In the genomic region with DNA sequence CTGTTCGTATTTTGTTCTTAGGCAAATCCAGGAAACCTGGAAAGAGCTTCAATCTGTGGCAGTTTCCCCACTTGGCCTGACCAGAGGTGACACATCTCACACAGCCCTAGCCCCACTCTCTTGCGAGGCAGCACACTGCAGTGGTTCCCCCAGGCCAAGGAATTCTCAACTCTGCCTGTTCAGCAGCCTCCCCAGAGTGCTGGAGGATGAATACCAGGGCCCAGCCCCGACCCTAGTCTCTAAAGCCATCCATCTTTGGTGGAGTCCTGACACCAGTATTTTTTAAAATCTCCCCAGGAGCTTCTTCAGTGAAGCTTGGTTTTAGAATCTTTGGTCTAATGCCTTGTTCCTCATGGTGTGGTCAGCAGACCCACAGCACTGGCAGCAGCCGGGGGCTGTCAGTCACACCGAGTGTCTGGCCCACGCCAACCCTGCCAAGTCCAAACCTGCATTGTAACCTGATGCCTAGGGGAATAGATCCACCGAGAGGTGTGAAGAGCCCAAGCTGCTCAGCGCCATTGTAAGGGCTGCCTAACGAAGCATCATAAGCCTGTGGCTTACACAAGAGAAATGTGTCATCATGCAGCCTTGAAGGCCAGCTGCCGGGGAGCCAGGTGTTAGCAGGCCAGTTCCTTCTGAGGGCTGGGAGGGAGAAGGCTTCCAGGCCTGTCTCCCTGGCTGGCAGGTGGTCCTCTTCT, we compare ENCODE assay signal across 9 cellular contexts.
DNase-seq lines count a peak whose midpoint lies in the region; ATAC-seq and TF ChIP-seq lines count a peak whose summit lies in the region.
"Had no signal": no experiment of that assay in that cellular context is flagged by ENCODE, and none has a peak within 500 bp of the region (broad histone marks: within the 10 kb centered on the region; RNA-seq: fewer than 3 reads in every experiment).

No MANE protein-coding gene starts in this region.

- TF ChIP-seq CTCF in chondrocyte (IDR thresholded peaks at IDR 0.05): no peak

- DNase-seq in NCI-H1417 (lab: John Stamatoyannopoulos, UW) (peak; percentile 10 to 92 (median 63)), NCI-H1417 treated with DMSO at 0.1 percent for 48 hours (lab: John Stamatoyannopoulos, UW) (no peak), NCI-H2171 (lab: John Stamatoyannopoulos, UW) (peak; percentile 83), renal cortical epithelial cell (ENCODE audit: low read depth) (peak; percentile 36), RPMI8226 (no peak), chondrocyte (ENCODE audit: low spot score) (no peak)
- DNase-seq in activated CD4-positive, alpha-beta T cell treated with anti-CD3 and anti-CD28 coated beads for 36 hours: no peak
- DNase-seq: cerebellar nuclear complex had no signal

- intact Hi-C loops in activated CD4-positive, alpha-beta T cell treated with anti-CD3 and anti-CD28 coated beads for 36 hours (cut with DNase I, micrococcal nuclease): no loop called here

- no peaks in the 10 kb centered on the region for H3K36me3 Mint-ChIP-seq in activated CD4-positive, alpha-beta T cell treated with anti-CD3 and anti-CD28 coated beads for 36 hours (ENCODE audit: low read depth)
- no peaks in the 10 kb centered on the region for H3K36me3 Mint-ChIP-seq in chondrocyte (ENCODE audit: low read depth)

- H3K27me3 Mint-ChIP-seq in activated CD4-positive, alpha-beta T cell treated with anti-CD3 and anti-CD28 coated beads for 36 hours: peaks cover 4% of the 10 kb centered on the region
- no peaks in the 10 kb centered on the region for H3K27me3 Mint-ChIP-seq in chondrocyte (ENCODE audit: low read depth)

- POLR2A ChIA-PET in activated CD4-positive, alpha-beta T cell treated with anti-CD3 and anti-CD28 coated beads for 36 hours (lab: Charles Lee): no interaction called here

- CTCF ChIA-PET in activated CD4-positive, alpha-beta T cell treated with anti-CD3 and anti-CD28 coated beads for 36 hours (lab: Charles Lee): interaction anchor here (0.8 kb wide), 1 partner anchor 9 kb away, joined by 3 read pairs; no protein-coding TSS in a partner anchor

- ATAC-seq in HG02981 (IDR thresholded peaks at IDR 0.05; ENCODE audit: unreplicated experiment): peak; percentile 96
- ATAC-seq in activated CD4-positive, alpha-beta T cell treated with anti-CD3 and anti-CD28 coated beads for 36 hours: no peak

- H3K27ac Mint-ChIP-seq in activated CD4-positive, alpha-beta T cell treated with anti-CD3 and anti-CD28 coated beads for 36 hours: no peak overlapping the region
- H3K27ac Mint-ChIP-seq in chondrocyte (ENCODE audit: unreplicated experiment): no peak overlapping the region

- H3K9me3 Mint-ChIP-seq in activated CD4-positive, alpha-beta T cell treated with anti-CD3 and anti-CD28 coated beads for 36 hours (ENCODE audit: low read depth): peaks cover 4% of the 10 kb centered on the region
- H3K9me3 Mint-ChIP-seq in chondrocyte (ENCODE audit: low read depth): peaks cover 5% of the 10 kb centered on the region

- peaks cover 19% of the 10 kb centered on the region for H3K4me1 Mint-ChIP-seq in activated CD4-positive, alpha-beta T cell treated with anti-CD3 and anti-CD28 coated beads for 36 hours
- peaks cover 12% of the 10 kb centered on the region for H3K4me1 Mint-ChIP-seq in chondrocyte (ENCODE audit: low read depth)

- H3K4me3 Mint-ChIP-seq in activated CD4-positive, alpha-beta T cell treated with anti-CD3 and anti-CD28 coated beads for 36 hours: no peak overlapping the region
- no peak overlapping the region for H3K4me3 Mint-ChIP-seq in chondrocyte (ENCODE audit: unreplicated experiment)

Comparison
In these comparisons a context has a peak if more than half of its experiments do, and no peak if none do; other contexts are left out.
1. DNase-seq: peak in NCI-H1417 (3 of 3), NCI-H2171 (single experiment) and renal cortical epithelial cell (single experiment); none in NCI-H1417 treated with DMSO at 0.1 percent for 48 hours (single experiment), RPMI8226 (single experiment), activated CD4-positive, alpha-beta T cell treated with anti-CD3 and anti-CD28 coated beads for 36 hours (single experiment) and chondrocyte (single experiment).